In genomic region chr12:124028560-124028935, GRCh38 we compare ENCODE assay signal across 18 cellular contexts. TPM values are rescaled to one million over a fixed set of nuclear protein-coding genes. Genes with fewer than 3 reads are reported as not detected.
DNase-seq lines count a peak whose midpoint lies in the region; ATAC-seq and TF ChIP-seq lines count a peak whose summit lies in the region.
"Had no signal": no experiment of that assay in that cellular context is flagged by ENCODE, and none has a peak within 500 bp of the region (broad histone marks: within the 10 kb centered on the region; RNA-seq: fewer than 3 reads in every experiment).

No MANE protein-coding gene starts in this region.

- H3K27me3 ChIP-seq in cardiac muscle cell (no peaks in the 10 kb centered on the region), Loucy (ENCODE audit: insufficient read depth, low read length, poor library complexity, severe bottlenecking) (no peaks in the 10 kb centered on the region), neuronal stem cell (ENCODE audit: control insufficient read depth in 3 of 3, insufficient read depth in 3 of 3, low read depth in 1 of 3, low read length in 3 of 3) (no peaks in the 10 kb centered on the region)
- H3K27me3 ChIP-seq: SJCRH30 had no signal

- no peak overlapping the region for H2BK15ac ChIP-seq in neuronal stem cell (ENCODE audit: low read length)

- H3K4me3 ChIP-seq in cardiac muscle cell (no peak overlapping the region), Loucy (ENCODE audit: low read length, poor library complexity, severe bottlenecking) (no peak overlapping the region), neuronal stem cell (ENCODE audit: low read length in 2 of 2) (no peak overlapping the region)
- H3K4me3 ChIP-seq: SJCRH30 had no signal

- no peak overlapping the region for H3K18ac ChIP-seq in neuronal stem cell (ENCODE audit: low read length)

- TF ChIP-seq CTCF in cardiac muscle cell (IDR thresholded peaks at IDR 0.05; ENCODE audit: low read depth, low read length), result no peak
- no peak for TF ChIP-seq CTCF in Loucy (conservative IDR thresholded peaks at IDR 0.05; ENCODE audit: low read length)

- H2BK120ac ChIP-seq in neuronal stem cell (ENCODE audit: low read depth, low read length), result no peak overlapping the region

- H3K4me1 ChIP-seq in cardiac muscle cell (ENCODE audit: low read depth) (peaks cover 26% of the 10 kb centered on the region), Loucy (ENCODE audit: insufficient read depth, low read length, poor library complexity, severe bottlenecking) (peaks cover 4% of the 10 kb centered on the region), neuronal stem cell (ENCODE audit: control insufficient read depth in 2 of 2, insufficient read depth in 1 of 2, low read depth in 1 of 2, low read length in 2 of 2) (peaks cover 6 to 8% of the 10 kb centered on the region in 2 donors)

- H2BK5ac ChIP-seq in neuronal stem cell (ENCODE audit: low read length), result peak overlapping the region; percentile 63

- H3K9ac ChIP-seq in Loucy (ENCODE audit: low read depth, low read length, poor library complexity, severe bottlenecking) (no peak overlapping the region), neuronal stem cell (ENCODE audit: low read depth, low read length, poor library complexity) (no peak overlapping the region)

- H3K4me2 ChIP-seq in Loucy (ENCODE audit: low read depth, low read length, poor library complexity, severe bottlenecking) (no peak overlapping the region), neuronal stem cell (ENCODE audit: insufficient read depth, low read length, poor library complexity, severe bottlenecking) (no peak overlapping the region)

- H3K79me1 ChIP-seq in neuronal stem cell (ENCODE audit: low read depth, low read length), result no peaks in the 10 kb centered on the region

- H3K36me3 ChIP-seq in cardiac muscle cell (no peaks in the 10 kb centered on the region), Loucy (ENCODE audit: insufficient read depth, low read length) (no peaks in the 10 kb centered on the region), neuronal stem cell (replicated peaks in 1 of 2; ENCODE audit: control insufficient read depth in 2 of 2, insufficient read depth in 2 of 2, low read length in 2 of 2) (no peaks in the 10 kb centered on the region)
- H3K36me3 ChIP-seq: SJCRH30 had no signal

- H2AK5ac ChIP-seq in neuronal stem cell (ENCODE audit: low read depth, low read length), result no peak overlapping the region

- ATAC-seq in Right ventricle myocardium superior (ENCODE audit: poor library complexity), result no peak
- no peak for ATAC-seq in GM19324 (IDR thresholded peaks at IDR 0.05; ENCODE audit: low FRiP score, unreplicated experiment)
- ATAC-seq: CD8-positive, alpha-beta T cell had no signal

- no peaks in the 10 kb centered on the region for H3K9me2 ChIP-seq in Loucy (replicated peaks; ENCODE audit: low read depth, low read length)

- no peak overlapping the region for H3K4ac ChIP-seq in neuronal stem cell (ENCODE audit: low read length)

- no peak for DNase-seq in cardiac muscle cell (ENCODE audit: low read depth in 1 of 2, low spot score in 1 of 2)
- no peak for DNase-seq in Right ventricle myocardium superior
- no peak for DNase-seq in neuronal stem cell (ENCODE audit: low spot score)
- no peak for DNase-seq in NOMO-1 treated with DMSO at 0.1 percent for 48 hours (lab: John Stamatoyannopoulos, UW; ENCODE audit: unreplicated experiment)
- no peak for DNase-seq in NCI-H82 (lab: John Stamatoyannopoulos, UW)
- DNase-seq: ACHN; CD8-positive, alpha-beta T cell; EL; HFFc6; Karpas-422; MV-4-11; NCI-H1436 treated with DMSO at 0.1 percent for 48 hours; NCI-H446; NCI-H774; SW 1271 had no signal

- H2BK12ac ChIP-seq in neuronal stem cell (ENCODE audit: low read length), result no peak overlapping the region

- H3F3A ChIP-seq in Loucy (ENCODE audit: low read depth), result no peaks in the 10 kb centered on the region

- WGBS in neuronal stem cell (ENCODE audit: extremely low coverage in 2 of 2, insufficient read length in 2 of 2, insufficient replicate concordance in 1 of 2), 2 donors, result no CpG with 5 or more reads among the region's 6 CpGs

- H4K91ac ChIP-seq in neuronal stem cell (ENCODE audit: low read depth, low read length, poor library complexity), result no peak overlapping the region

- no peak overlapping the region for H3K23ac ChIP-seq in neuronal stem cell (ENCODE audit: low read depth, low read length, poor library complexity)

- H3K9me3 ChIP-seq in cardiac muscle cell (ENCODE audit: low read depth) (no peaks in the 10 kb centered on the region), Loucy (ENCODE audit: insufficient read depth, low read depth, low read length) (no peaks in the 10 kb centered on the region), neuronal stem cell (replicated peaks in 1 of 2; ENCODE audit: control insufficient read depth in 2 of 2, insufficient read depth in 1 of 2, low read depth in 1 of 2, low read length in 2 of 2) (peaks cover 0 to 2% of the 10 kb centered on the region in 2 donors)
- H3K9me3 ChIP-seq: SJCRH30 had no signal

- H2AFZ ChIP-seq in Loucy (ENCODE audit: low read length) (peak overlapping the region; percentile 35; the same call in 1 of the 2 replicates), neuronal stem cell (ENCODE audit: low read length) (no peak overlapping the region)

- H3K14ac ChIP-seq in neuronal stem cell (ENCODE audit: low read length), result no peak overlapping the region

- intact Hi-C loops in Right ventricle myocardium superior (cut with DNase I), result no loop called here

- H4K20me1 ChIP-seq in Loucy (ENCODE audit: insufficient read depth, low read length, poor library complexity, severe bottlenecking), result no peaks in the 10 kb centered on the region

- H3K27ac ChIP-seq in cardiac muscle cell (peak overlapping the region; percentile 4), neuronal stem cell (replicated peaks; ENCODE audit: low read length) (no peak overlapping the region)

- H3K79me2 ChIP-seq in Loucy (ENCODE audit: insufficient read depth, low read length), result no peaks in the 10 kb centered on the region

- no peak overlapping the region for H4K8ac ChIP-seq in neuronal stem cell (ENCODE audit: low read depth, low read length)

RNA-seq across cellular contexts. Expression of gene ZNF664, which starts 55.5 kb away (rescaled TPM):
- total RNA-seq in cardiac muscle cell (78.9 and 115 TPM in 2 replicates), Right ventricle myocardium superior (71.3 TPM)
- polyA plus RNA-seq in cardiac muscle cell, result 40.5 and 43.4 TPM in 2 replicates
- polyA plus RNA-seq in neuronal stem cell (2013, experiment 1 of 2), result 130 TPM
- 131 TPM for polyA plus RNA-seq in neuronal stem cell (2013, experiment 2 of 2)

RNA-seq across cellular contexts. Expression of gene CCDC92, which starts 55.9 kb away (rescaled TPM):
- total RNA-seq in cardiac muscle cell (39.0 and 49.3 TPM in 2 replicates), Right ventricle myocardium superior (54.0 TPM)
- polyA plus RNA-seq in cardiac muscle cell, result 67.0 and 88.7 TPM in 2 replicates
- 34.1 TPM for polyA plus RNA-seq in neuronal stem cell (2013, experiment 1 of 2)
- polyA plus RNA-seq in neuronal stem cell (2013, experiment 2 of 2), result 32.6 TPM
